ENCODE assay signal across 1 cellular context in the genomic region with DNA sequence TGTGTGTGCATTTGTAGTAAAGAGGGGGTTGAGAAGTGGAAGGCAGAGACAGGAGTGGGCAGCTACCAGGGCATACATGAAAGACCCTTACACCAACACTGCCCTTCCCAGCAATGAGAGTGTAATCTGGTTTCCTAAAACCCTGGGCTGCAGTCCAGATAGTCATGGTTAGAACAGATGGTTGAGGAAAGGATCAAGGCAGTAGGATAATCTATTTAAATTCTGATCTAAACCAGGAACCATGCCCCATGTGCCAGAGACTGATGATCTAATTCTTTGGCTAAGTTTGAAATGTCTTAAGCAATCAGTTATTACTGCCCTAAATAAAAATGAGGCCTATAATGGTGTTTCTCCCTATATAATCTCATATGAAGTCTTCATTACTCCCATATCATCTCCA.
TF ChIP-seq lines count a peak whose summit lies in the region.

No MANE protein-coding gene starts in this region.

TF ChIP-seq in IMR-90, 13 proteins besides CTCF, POLR2A, EP300 and RAD21 (continued from another document):
- TF ChIP-seq RFX5 (IDR thresholded peaks at IDR 0.05; ENCODE audit: low read depth, low read length), result no peak
